ENCODE assay signal across 10 cellular contexts in the genomic region with DNA sequence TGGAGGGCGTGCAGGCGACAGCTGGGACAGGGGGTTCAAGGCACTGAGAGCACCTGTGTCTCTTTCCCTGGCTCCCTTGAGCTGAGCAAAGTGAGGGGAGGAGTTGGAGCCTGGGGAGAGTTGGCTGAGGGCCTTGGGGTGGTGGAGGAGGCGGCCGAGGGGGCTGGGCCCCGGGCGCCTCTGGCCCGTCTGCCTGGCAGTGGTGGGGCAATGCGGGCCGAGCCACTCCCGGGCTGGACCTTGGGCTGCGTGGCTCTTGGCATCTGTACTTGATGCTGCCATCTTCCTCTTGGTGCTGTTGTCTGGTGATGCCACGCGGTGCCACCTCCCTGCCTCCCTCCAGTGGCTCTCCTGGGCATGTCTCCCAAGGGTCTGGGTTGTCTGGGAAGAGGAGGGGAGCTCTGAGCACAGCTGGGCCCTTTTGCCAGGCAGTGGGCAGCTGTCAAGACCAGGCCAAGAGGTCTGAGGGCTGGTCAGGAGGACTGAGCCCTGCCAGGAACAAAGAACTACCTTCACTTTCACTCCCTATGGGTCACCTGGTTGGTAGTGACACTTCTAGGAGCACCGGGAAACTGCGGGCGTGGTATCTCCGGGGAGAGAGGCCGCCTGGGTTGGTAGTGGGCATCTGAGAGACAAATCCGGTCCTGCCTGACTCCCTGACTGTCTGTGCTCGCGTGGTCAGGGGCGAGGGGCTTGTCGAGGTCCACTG. TPM values are rescaled to one million over a fixed set of nuclear protein-coding genes. Genes with fewer than 3 reads are reported as not detected.
DNase-seq lines count a peak whose midpoint lies in the region; ATAC-seq and TF ChIP-seq lines count a peak whose summit lies in the region.
"Had no signal": no experiment of that assay in that cellular context is flagged by ENCODE, and none has a peak within 500 bp of the region (broad histone marks: within the 10 kb centered on the region; RNA-seq: fewer than 3 reads in every experiment).

No MANE protein-coding gene starts in this region.

- no peaks in the 10 kb centered on the region for H3K79me2 ChIP-seq in trophoblast cell (ENCODE audit: control insufficient read depth, insufficient read depth, low read length, poor library complexity)

- ATAC-seq in stimulated activated naive CD8-positive, alpha-beta T cell treated with anti-CD3 and anti-CD28 coated beads, Interleukin-15, amount 100 ng/mL, for 72 hours: no peak
- no peak for ATAC-seq in stimulated activated naive CD8-positive, alpha-beta T cell treated with anti-CD3 and anti-CD28 coated beads, Interleukin-15, Interleukin-2, amounts not matched to agents 100 U/mL and 50 U/mL, for 24 hours
- ATAC-seq in memory B cell (ENCODE audit: low read depth) (no peak), GM18519 (IDR thresholded peaks at IDR 0.05; ENCODE audit: low FRiP score, unreplicated experiment) (no peak)

- H4K91ac ChIP-seq in trophoblast cell (ENCODE audit: low read depth, low read length): no peak overlapping the region

- no CpG with 5 or more reads among the region's 23 CpGs for WGBS in trophoblast cell (ENCODE audit: extremely low coverage, insufficient coverage, insufficient read length)

- H3K27ac ChIP-seq in WERI-Rb-1: no peak overlapping the region
- no peak overlapping the region for H3K27ac ChIP-seq in breast epithelium
- no peak overlapping the region for H3K27ac ChIP-seq in trophoblast cell (ENCODE audit: low read depth, low read length)

- H3K36me3 Mint-ChIP-seq in memory B cell: no peaks in the 10 kb centered on the region
- H3K36me3 Mint-ChIP-seq: IgD-negative memory B cell had no signal

- no peak overlapping the region for H2BK12ac ChIP-seq in trophoblast cell (ENCODE audit: low read length)

- H3K9me3 Mint-ChIP-seq in stimulated activated naive CD8-positive, alpha-beta T cell treated with anti-CD3 and anti-CD28 coated beads, Interleukin-15, amount 100 ng/mL, for 72 hours: no peaks in the 10 kb centered on the region
- H3K9me3 Mint-ChIP-seq in memory B cell: no peaks in the 10 kb centered on the region
- H3K9me3 Mint-ChIP-seq: IgD-negative memory B cell had no signal

- H3K4me3 Mint-ChIP-seq in stimulated activated naive CD8-positive, alpha-beta T cell treated with anti-CD3 and anti-CD28 coated beads, Interleukin-15, amount 100 ng/mL, for 72 hours: peak overlapping the region; percentile 30 to 44
- H3K4me3 Mint-ChIP-seq in memory B cell: peak overlapping the region; percentile 46

- H3K27me3 Mint-ChIP-seq in stimulated activated naive CD8-positive, alpha-beta T cell treated with anti-CD3 and anti-CD28 coated beads, Interleukin-15, amount 100 ng/mL, for 72 hours: peaks cover 92% of the 10 kb centered on the region
- peaks cover 36% of the 10 kb centered on the region for H3K27me3 Mint-ChIP-seq in memory B cell

- H4K8ac ChIP-seq in trophoblast cell (ENCODE audit: low read depth, low read length): no peak overlapping the region

- no peak overlapping the region for H3K14ac ChIP-seq in trophoblast cell (ENCODE audit: low read length)

- no peak overlapping the region for H3K9ac ChIP-seq in trophoblast cell (ENCODE audit: low read length)

- H2AFZ ChIP-seq in trophoblast cell (ENCODE audit: insufficient read depth, low read length, poor library complexity): no peak overlapping the region

- H2BK120ac ChIP-seq in trophoblast cell (ENCODE audit: insufficient read depth, low read length, poor library complexity): no peak overlapping the region

- no peak overlapping the region for H3K4ac ChIP-seq in trophoblast cell (ENCODE audit: low read depth, low read length)

- H3K36me3 ChIP-seq in WERI-Rb-1 (no peaks in the 10 kb centered on the region), breast epithelium (no peaks in the 10 kb centered on the region), trophoblast cell (ENCODE audit: control insufficient read depth in 1 of 2, insufficient read depth in 2 of 2, low read length in 2 of 2) (no peaks in the 10 kb centered on the region)

- H3K4me3 ChIP-seq in WERI-Rb-1 (ENCODE audit: low read depth, low read length) (peak overlapping the region; percentile 59; the same call in 1 of the 2 replicates), breast epithelium (no peak overlapping the region), trophoblast cell (ENCODE audit: low read depth, low read length) (no peak overlapping the region)

- H2BK5ac ChIP-seq in trophoblast cell (ENCODE audit: low read depth, low read length, poor library complexity): no peak overlapping the region

- H3K18ac ChIP-seq in trophoblast cell (ENCODE audit: low read length): no peak overlapping the region

- H3K79me1 ChIP-seq in trophoblast cell (ENCODE audit: low read length): no peaks in the 10 kb centered on the region

- H3K4me1 ChIP-seq in breast epithelium (no peaks in the 10 kb centered on the region), trophoblast cell (ENCODE audit: control insufficient read depth in 1 of 2, insufficient read depth in 2 of 2, low read length in 2 of 2) (peaks cover 3 to 5% of the 10 kb centered on the region in 2 experiments)

- H3K23ac ChIP-seq in trophoblast cell (ENCODE audit: low read length): no peak overlapping the region

- no peak for TF ChIP-seq POLR2A in breast epithelium (IDR thresholded peaks at IDR 0.05)

- H3K4me2 ChIP-seq in trophoblast cell (ENCODE audit: low read length): no peak overlapping the region

- intact Hi-C loops in breast epithelium (cut with DNase I; ENCODE audit: low total_unique reads): loop anchor here (10.0 kb wide), 1 partner anchor 172 kb away; no protein-coding TSS in a partner anchor

- H3K27me3 ChIP-seq in WERI-Rb-1 (ENCODE audit: insufficient read depth, low read depth, severe bottlenecking) (no peaks in the 10 kb centered on the region), breast epithelium (no peaks in the 10 kb centered on the region), trophoblast cell (ENCODE audit: insufficient read depth, low read length) (peaks cover 11% of the 10 kb centered on the region)

- peaks cover 11% of the 10 kb centered on the region for H3K4me1 Mint-ChIP-seq in stimulated activated naive CD8-positive, alpha-beta T cell treated with anti-CD3 and anti-CD28 coated beads, Interleukin-15, amount 100 ng/mL, for 72 hours
- peaks cover 9% of the 10 kb centered on the region for H3K4me1 Mint-ChIP-seq in memory B cell

- no peak overlapping the region for H4K12ac ChIP-seq in trophoblast cell (ENCODE audit: low read depth, low read length)

- TF ChIP-seq CTCF in WERI-Rb-1 (IDR thresholded peaks at IDR 0.05; ENCODE audit: low read depth, low read length) (0 out of 2 replicates have a peak, but pooled peaks have one; percentile 25), breast epithelium (IDR thresholded peaks at IDR 0.05) (no peak)

- H2AK5ac ChIP-seq in trophoblast cell (ENCODE audit: low read length): no peak overlapping the region

- H3K9me3 ChIP-seq in WERI-Rb-1 (ENCODE audit: severe bottlenecking) (no peaks in the 10 kb centered on the region), breast epithelium (no peaks in the 10 kb centered on the region), trophoblast cell (ENCODE audit: insufficient read depth, low read depth, low read length) (no peaks in the 10 kb centered on the region)

- no peak overlapping the region for H3K27ac Mint-ChIP-seq in stimulated activated naive CD8-positive, alpha-beta T cell treated with anti-CD3 and anti-CD28 coated beads, Interleukin-15, amount 100 ng/mL, for 72 hours
- no peak overlapping the region for H3K27ac Mint-ChIP-seq in memory B cell
- H3K27ac Mint-ChIP-seq: IgD-negative memory B cell had no signal

- no peak for DNase-seq in stimulated activated naive CD8-positive, alpha-beta T cell treated with anti-CD3 and anti-CD28 coated beads, Interleukin-15, amount 100 ng/mL, for 72 hours
- DNase-seq in stimulated activated naive CD8-positive, alpha-beta T cell treated with anti-CD3 and anti-CD28 coated beads, Interleukin-15, Interleukin-2, amounts not matched to agents 100 U/mL and 50 U/mL, for 24 hours: no peak
- DNase-seq in WERI-Rb-1: peak; percentile 31
- DNase-seq in memory B cell (ENCODE audit: low spot score in 2 of 2): no peak
- no peak for DNase-seq in breast epithelium (ENCODE audit: low spot score in 2 of 2)
- DNase-seq in SW480 (ENCODE audit: low spot score): no peak
- DNase-seq in trophoblast cell: no peak
- DNase-seq: mesenchymal stem cell had no signal

RNA-seq across cellular contexts. Expression of gene GRIK4, which starts 1.3 kb away (rescaled TPM):
- under 1 TPM in 2 of 3 donors, not detected in 1; 0.29 to 0.66 TPM for total RNA-seq in breast epithelium
- 0.22 and 0.25 TPM in 2 replicates for polyA plus RNA-seq in trophoblast cell (2013)
- polyA plus RNA-seq: IgD-negative memory B cell had no signal
